In genomic region chr2:44616616-44617266, GRCh38 we compare ENCODE assay signal across 9 cellular contexts.
A peak's percentile ranks its signal among the peaks of the same experiment; 100 is the strongest.
DNase-seq lines count a peak whose midpoint lies in the region; ATAC-seq and TF ChIP-seq lines count a peak whose summit lies in the region.
"Had no signal": no experiment of that assay in that cellular context is flagged by ENCODE, and none has a peak within 500 bp of the region (broad histone marks: within the 10 kb centered on the region; RNA-seq: fewer than 3 reads in every experiment).

No MANE protein-coding gene starts in this region.

- in situ Hi-C loops in GM13976 (cut with MboI; ENCODE audit: low sequenced_read_pairs, unreplicated experiment): no loop called here

- no peak overlapping the region for H3K9ac ChIP-seq in adipocyte (ENCODE audit: low read length)

- H3K36me3 ChIP-seq in adipocyte (ENCODE audit: control insufficient read depth, insufficient read depth, low read length, severe bottlenecking) (no peaks in the 10 kb centered on the region), adrenal gland (replicated peaks in 1 of 2) (no peaks in the 10 kb centered on the region)

- peak; percentile 64 for DNase-seq in GM13976 (ENCODE audit: low spot score)
- DNase-seq in adipocyte (ENCODE audit: low read depth): peak; percentile 17
- DNase-seq in effector CD8-positive, alpha-beta T cell (lab: John Stamatoyannopoulos, UW): no peak
- DNase-seq in NCI-H2081 treated with DMSO at 0.1 percent for 48 hours (lab: John Stamatoyannopoulos, UW): no peak
- DNase-seq in adrenal gland: no peak
- DNase-seq: NCI-H1417 treated with DMSO at 0.1 percent for 48 hours had no signal

- H3K4me1 ChIP-seq in adipocyte (ENCODE audit: control insufficient read depth, insufficient read depth, low read length) (peaks cover 10% of the 10 kb centered on the region), adrenal gland (replicated peaks in 1 of 2) (no peaks in the 10 kb centered on the region)

- H3K4me3 ChIP-seq in adipocyte (ENCODE audit: low read length): peak overlapping the region; percentile 14
- no peak overlapping the region for H3K4me3 ChIP-seq in adrenal gland

- H3K9me3 ChIP-seq in adipocyte (ENCODE audit: control insufficient read depth, low read length): no peaks in the 10 kb centered on the region
- H3K9me3 ChIP-seq in adrenal gland (replicated peaks in 1 of 3): no peaks in the 10 kb centered on the region

- ATAC-seq in GM19395 (IDR thresholded peaks at IDR 0.05; ENCODE audit: unreplicated experiment) (peak; percentile 81), HG03342 (IDR thresholded peaks at IDR 0.05; ENCODE audit: unreplicated experiment) (peak; percentile 77), esophagus mucosa (no peak)

- 44 to 59% (median 54%) methylated on average over 3 of the region's 3 CpGs for WGBS in adrenal gland, 4 donors

- no peak for TF ChIP-seq POLR2A in adrenal gland (IDR thresholded peaks at IDR 0.05)

- H3K27ac ChIP-seq in adrenal gland: no peak overlapping the region

- H3K27me3 ChIP-seq in adipocyte (replicated peaks; ENCODE audit: control insufficient read depth, insufficient read depth, low read length) (no peaks in the 10 kb centered on the region), adrenal gland (no peaks in the 10 kb centered on the region)

- intact Hi-C loops in adrenal gland (cut with DNase I): no loop called here

- no peak for TF ChIP-seq CTCF in GM13976 (IDR thresholded peaks at IDR 0.05; ENCODE audit: borderline replicate concordance, control extremely low read depth, extremely low read depth, insufficient read depth, missing control alignments)
- TF ChIP-seq CTCF in adrenal gland (IDR thresholded peaks at IDR 0.05): no peak

Comparison
In these comparisons a context has a peak if more than half of its experiments do, and no peak if none do; other contexts are left out.
1. DNase-seq: peak in GM13976 (single experiment) and adipocyte (single experiment); none in effector CD8-positive, alpha-beta T cell (single experiment), NCI-H2081 treated with DMSO at 0.1 percent for 48 hours (single experiment) and adrenal gland (0 of 7).